In the genomic region with DNA sequence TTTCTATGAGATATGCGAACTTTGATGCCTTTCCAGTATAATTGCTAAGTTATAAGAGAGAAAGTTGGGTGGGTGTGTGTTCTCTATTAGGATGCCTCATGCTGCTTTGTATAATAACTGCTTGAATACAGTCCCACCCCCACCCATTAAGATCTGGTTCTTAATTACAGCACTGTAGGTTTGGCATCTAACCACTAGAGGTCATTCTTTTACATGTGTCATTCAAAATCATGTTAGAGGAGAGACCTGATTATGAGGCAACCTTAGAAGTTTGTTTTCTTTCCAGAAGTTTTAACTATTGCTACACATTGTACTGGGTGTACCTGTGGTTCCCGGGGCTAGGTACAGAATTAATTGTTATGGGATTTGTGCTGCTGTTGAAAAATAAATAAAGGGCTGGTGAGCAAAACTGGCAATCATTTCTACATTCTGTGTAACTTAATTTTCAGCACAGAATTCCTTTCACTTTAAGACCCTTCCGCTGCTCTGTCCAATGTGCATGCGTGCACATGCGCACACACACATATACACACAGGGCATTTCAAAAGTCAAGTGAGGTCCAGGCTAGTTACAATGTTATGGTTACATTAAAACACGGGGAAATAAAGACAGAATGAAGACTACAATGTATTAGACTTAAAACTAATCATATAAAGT, we compare ENCODE assay signal across 8 cellular contexts.
DNase-seq lines count a peak whose midpoint lies in the region; ATAC-seq lines count a peak whose summit lies in the region.

No MANE protein-coding gene starts in this region.

- DNase-seq in ACHN (peak; percentile 55), astrocyte of the hippocampus (ENCODE audit: low read depth, low spot score) (peak; percentile 56), left lobe of liver (ENCODE audit: low spot score) (peak; percentile 47), cerebellar nuclear complex (lab: John Stamatoyannopoulos, UW) (no peak), NCI-H187 (lab: John Stamatoyannopoulos, UW) (no peak)
- peak; percentile 52 for DNase-seq in Jurkat, Clone E6-1 (ENCODE audit: low read depth, low spot score)

- in situ Hi-C loops in ACHN (cut with HindIII; ENCODE audit: low pct_ligation_motif_present, low pct_unique_long_range_greater_than_20kb, low sequenced_read_pairs), result no loop called here

- no peak overlapping the region for H3K4me3 ChIP-seq in Jurkat, Clone E6-1 (ENCODE audit: low read length)

- peak; percentile 89 for ATAC-seq in GM18867 (IDR thresholded peaks at IDR 0.05; ENCODE audit: unreplicated experiment)
- peak; percentile 96 for ATAC-seq in left lobe of liver
- no peak for ATAC-seq in HG02840 (IDR thresholded peaks at IDR 0.05; ENCODE audit: low FRiP score, unreplicated experiment)

Comparison
In these comparisons a context has a peak if more than half of its experiments do, and no peak if none do; other contexts are left out.
1. DNase-seq: peak in ACHN (single experiment), Jurkat, Clone E6-1 (single experiment), astrocyte of the hippocampus (single experiment) and left lobe of liver (single experiment); none in cerebellar nuclear complex (0 of 2) and NCI-H187 (0 of 2).